In the genomic region with DNA sequence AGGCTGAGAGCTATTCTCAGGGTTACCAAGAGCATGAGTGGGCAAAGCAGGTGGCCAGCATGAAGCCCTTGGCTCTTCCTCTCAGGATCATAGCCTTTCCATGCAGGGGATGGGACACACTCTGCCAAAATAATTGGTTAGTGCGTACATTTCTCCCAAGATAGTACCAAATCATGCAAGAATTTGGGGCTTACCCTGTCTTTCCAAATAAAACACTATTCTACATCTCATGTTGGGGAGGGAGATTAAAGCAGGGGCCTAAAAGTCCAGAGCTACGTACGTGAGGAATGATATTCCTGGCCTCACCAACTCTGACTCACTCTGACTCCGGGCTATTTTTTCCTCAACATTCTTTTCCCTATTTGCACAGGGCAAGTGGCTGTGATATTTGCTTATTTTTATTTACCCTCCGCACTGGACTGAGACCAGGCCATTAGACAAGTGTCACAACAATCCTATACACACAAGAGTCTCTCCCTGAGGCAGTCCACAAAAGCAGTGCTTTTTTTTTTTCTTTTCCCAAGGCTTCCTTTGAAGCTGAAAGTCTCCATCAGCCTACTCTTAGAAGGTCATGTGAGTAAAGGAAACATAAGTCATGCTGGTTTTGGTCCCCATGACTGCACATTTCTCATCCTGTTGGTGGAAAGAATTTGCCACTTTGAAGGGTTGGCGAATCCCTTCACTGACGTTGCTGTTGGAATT, we compare ENCODE assay signal across 12 cellular contexts. TPM values are rescaled to one million over a fixed set of nuclear protein-coding genes. Genes with fewer than 3 reads are reported as not detected.
DNase-seq lines count a peak whose midpoint lies in the region; FAIRE-seq and TF ChIP-seq lines count a peak whose summit lies in the region.
"Had no signal": no experiment of that assay in that cellular context is flagged by ENCODE, and none has a peak within 500 bp of the region (broad histone marks: within the 10 kb centered on the region; RNA-seq: fewer than 3 reads in every experiment).

No MANE protein-coding gene starts in this region.

- no peak overlapping the region for H3K9ac ChIP-seq in astrocyte (ENCODE audit: low read length)

- in situ Hi-C loops in GM13976 (cut with MboI; ENCODE audit: low sequenced_read_pairs, unreplicated experiment) = no loop called here

- intact Hi-C loops in Calu3 (cut with micrococcal nuclease; ENCODE audit: unreplicated experiment) = loop anchor here (1.0 to 10.0 kb wide), 2 partner anchors 48 to 64 kb away; no protein-coding TSS in a partner anchor

- H3K27me3 Mint-ChIP-seq in astrocyte (ENCODE audit: low read depth, unreplicated experiment) = peaks cover 32% of the 10 kb centered on the region
- peaks cover 56% of the 10 kb centered on the region for H3K27me3 Mint-ChIP-seq in Calu3 (ENCODE audit: unreplicated experiment)

- peaks cover 4% of the 10 kb centered on the region for H3K27me3 ChIP-seq in astrocyte (ENCODE audit: insufficient read depth, low read length)

- H3K4me1 Mint-ChIP-seq in astrocyte (ENCODE audit: low read depth, unreplicated experiment) = peaks cover 17% of the 10 kb centered on the region
- peaks cover 9% of the 10 kb centered on the region for H3K4me1 Mint-ChIP-seq in Calu3 (ENCODE audit: low read depth, unreplicated experiment)
- H3K4me1 Mint-ChIP-seq: activated T-helper 17 cell treated with anti-CD3 and anti-CD28 coated beads, Interleukin-2, amount 50 U/mL, for 72 hours had no signal

- FAIRE-seq in astrocyte (lab: Jason Lieb, UNC) = no peak

- no peak overlapping the region for H2AFZ ChIP-seq in astrocyte (ENCODE audit: low read depth, low read length)

- H3K4me1 ChIP-seq in astrocyte (ENCODE audit: insufficient read depth, low read length) = peaks cover 4% of the 10 kb centered on the region

- H3K4me2 ChIP-seq in astrocyte (ENCODE audit: low read length) = peak overlapping the region; percentile 67

- no peak for TF ChIP-seq CTCF in astrocyte (IDR thresholded peaks at IDR 0.05; ENCODE audit: insufficient read depth, low read depth, low read length)
- TF ChIP-seq CTCF in GM13976 (IDR thresholded peaks at IDR 0.05; ENCODE audit: borderline replicate concordance, control extremely low read depth, extremely low read depth, insufficient read depth, missing control alignments) = no peak
- TF ChIP-seq CTCF in Calu3 (IDR thresholded peaks at IDR 0.05; ENCODE audit: unreplicated experiment) = no peak

- no peaks in the 10 kb centered on the region for H3K36me3 ChIP-seq in astrocyte (ENCODE audit: insufficient read depth, low read length)

- CTCF ChIA-PET in Calu3 (lab: Charles Lee) = interaction anchor here (1.3 kb wide), 1 partner anchor 11 kb away, joined by 3 read pairs; no protein-coding TSS in a partner anchor

- BruUV-seq in Calu3 (replicated peaks; lab: Mats Ljungman, UMichigan) = no TSS peak

- no peaks in the 10 kb centered on the region for H3K9me3 Mint-ChIP-seq in astrocyte (ENCODE audit: unreplicated experiment)
- H3K9me3 Mint-ChIP-seq in Calu3 (ENCODE audit: low read depth, unreplicated experiment) = no peaks in the 10 kb centered on the region
- H3K9me3 Mint-ChIP-seq: activated T-helper 17 cell treated with anti-CD3 and anti-CD28 coated beads, Interleukin-2, amount 50 U/mL, for 72 hours had no signal

- H3K27ac Mint-ChIP-seq in astrocyte (ENCODE audit: unreplicated experiment) (peak overlapping the region; percentile 75), Calu3 (ENCODE audit: unreplicated experiment) (no peak overlapping the region)
- H3K27ac Mint-ChIP-seq: activated T-helper 17 cell treated with anti-CD3 and anti-CD28 coated beads, Interleukin-2, amount 50 U/mL, for 72 hours had no signal

- peak overlapping the region; percentile 44 for H3K27ac ChIP-seq in astrocyte (ENCODE audit: low read depth, low read length)

- DNase-seq in HS-27A (ENCODE audit: low read depth) (peak; percentile 4), astrocyte (ENCODE audit: low read depth) (peak; percentile 66), kidney tubule cell (ENCODE audit: low spot score) (peak; percentile 85), stromal cell of bone marrow (ENCODE audit: low read depth) (peak; percentile 58), GM13976 (ENCODE audit: low spot score) (no peak), HuH-7.5 (ENCODE audit: low spot score) (no peak), D341Med (ENCODE audit: low spot score) (no peak), Calu3 (no peak)
- DNase-seq: NCI-H510A treated with DMSO at 0.1 percent for 48 hours; stimulated activated CD4-positive, alpha-beta T cell treated with anti-CD3 and anti-CD28 coated beads, Interleukin-12 subunit alpha, Interleukin-12 subunit beta, amount 100 ng/mL, for 4 hours had no signal

- no peak overlapping the region for H3K4me3 Mint-ChIP-seq in astrocyte (ENCODE audit: unreplicated experiment)
- H3K4me3 Mint-ChIP-seq in Calu3 (ENCODE audit: low read depth, unreplicated experiment) = no peak overlapping the region
- H3K4me3 Mint-ChIP-seq: activated T-helper 17 cell treated with anti-CD3 and anti-CD28 coated beads, Interleukin-2, amount 50 U/mL, for 72 hours had no signal

- H4K20me1 ChIP-seq in astrocyte (ENCODE audit: insufficient read depth, low read length) = no peaks in the 10 kb centered on the region

- no peak overlapping the region for H3K4me3 ChIP-seq in astrocyte (ENCODE audit: insufficient read depth, low read depth, low read length)

- no peaks in the 10 kb centered on the region for H3K9me3 ChIP-seq in astrocyte (ENCODE audit: insufficient read depth, low read depth, low read length)

- H3K36me3 Mint-ChIP-seq in astrocyte (ENCODE audit: low read depth, unreplicated experiment) = no peaks in the 10 kb centered on the region
- H3K36me3 Mint-ChIP-seq in Calu3 (ENCODE audit: insufficient read depth, unreplicated experiment) = no peaks in the 10 kb centered on the region

- no peaks in the 10 kb centered on the region for H3K79me2 ChIP-seq in astrocyte (ENCODE audit: insufficient read depth, low read length)

RNA-seq across cellular contexts. Expression of gene TMEM252, which starts 40.1 kb away (rescaled TPM):
- not detected in 2 replicates for total RNA-seq in astrocyte
- total RNA-seq in Calu3 (2022) = not detected in 2 replicates
- total RNA-seq: activated T-helper 17 cell treated with anti-CD3 and anti-CD28 coated beads, Interleukin-2, amount 50 U/mL, for 72 hours; kidney epithelial cell had no signal

Comparison
In these comparisons a context has a peak if more than half of its experiments do, and no peak if none do; other contexts are left out.
1. DNase-seq: peak in HS-27A (single experiment), astrocyte (single experiment), kidney tubule cell (single experiment) and stromal cell of bone marrow (single experiment); none in GM13976 (single experiment), HuH-7.5 (single experiment), D341Med (single experiment) and Calu3 (single experiment).